In genomic region chr3:49865198-49865784, GRCh38 we compare ENCODE assay signal across 38 cellular contexts. TPM values are rescaled to one million over a fixed set of nuclear protein-coding genes. Genes with fewer than 3 reads are reported as not detected.
"Had no signal": no experiment of that assay in that cellular context is flagged by ENCODE, and none has a peak within 500 bp of the region (broad histone marks: within the 10 kb centered on the region; RNA-seq: fewer than 3 reads in every experiment).

No MANE protein-coding gene starts in this region.

- H3K27ac ChIP-seq: adrenal gland, ascending aorta, brain microvascular endothelial cell, neural progenitor cell, right lobe of liver, skin epidermis, tibial artery, upper lobe of right lung, VCaP had no signal

- H3K4me1 Mint-ChIP-seq: endodermal cell had no signal

- H3K27ac Mint-ChIP-seq: activated naive CD4-positive, alpha-beta T cell treated with anti-CD3 and anti-CD28 coated beads for 36 hours; activated naive CD8-positive, alpha-beta T cell treated with anti-CD3 and anti-CD28 coated beads for 36 hours; activated T-helper 1 cell treated with anti-CD3 and anti-CD28 coated beads, Interleukin-12 subunit alpha, Interleukin-12 subunit beta, Interleukin-2, Interleukin-4 antibody, amounts not matched to agents 30 ng/mL and 10 ng/mL and 1 ng/mL, durations not matched to agents 14 hours and 24 hours and 36 hours; endodermal cell; naive thymus-derived CD4-positive, alpha-beta T cell; neural progenitor cell; stimulated activated effector memory CD8-positive, alpha-beta T cell treated with anti-CD3 and anti-CD28 coated beads, Interleukin-12 subunit alpha, Interleukin-12 subunit beta, amount 100 ng/mL, for 72 hours; stimulated activated naive CD8-positive, alpha-beta T cell treated with anti-CD3 and anti-CD28 coated beads, Interleukin-15, amount 100 ng/mL, for 72 hours; T-helper 1 cell treated with Interleukin-12 subunit alpha and Interleukin-12 subunit beta and Interleukin-4 antibody, amounts not matched to agents 30 μg/mL and 1 μg/mL, for 36 hours had no signal

- H3K4me3 Mint-ChIP-seq: activated naive CD4-positive, alpha-beta T cell treated with anti-CD3 and anti-CD28 coated beads for 36 hours; activated naive CD8-positive, alpha-beta T cell treated with anti-CD3 and anti-CD28 coated beads for 36 hours; activated T-helper 1 cell treated with anti-CD3 and anti-CD28 coated beads, Interleukin-12 subunit alpha, Interleukin-12 subunit beta, Interleukin-2, Interleukin-4 antibody, amounts not matched to agents 30 ng/mL and 10 ng/mL and 1 ng/mL, durations not matched to agents 14 hours and 24 hours and 36 hours; endodermal cell; naive thymus-derived CD4-positive, alpha-beta T cell; stimulated activated effector memory CD8-positive, alpha-beta T cell treated with anti-CD3 and anti-CD28 coated beads, Interleukin-12 subunit alpha, Interleukin-12 subunit beta, amount 100 ng/mL, for 72 hours; stimulated activated naive CD8-positive, alpha-beta T cell treated with anti-CD3 and anti-CD28 coated beads, Interleukin-15, amount 100 ng/mL, for 72 hours; T-helper 1 cell treated with Interleukin-12 subunit alpha and Interleukin-12 subunit beta and Interleukin-4 antibody, amounts not matched to agents 30 μg/mL and 1 μg/mL, for 36 hours had no signal

- H3K4me3 ChIP-seq: adrenal gland, ascending aorta, neural progenitor cell, right lobe of liver, skin epidermis, tibial artery, upper lobe of right lung had no signal

- DNase-seq: activated CD4-positive, alpha-beta T cell treated with anti-CD3 and anti-CD28 coated beads for 4 hours; activated CD4-positive, alpha-beta T cell treated with anti-CD3 and anti-CD28 coated beads, Interleukin-2, amount 50 U/mL, for 48 hours; activated CD8-positive, alpha-beta memory T cell treated with anti-CD3 and anti-CD28 coated beads, Interleukin-2, amount 50 U/mL, for 4 hours; activated effector memory CD4-positive, alpha-beta T cell treated with anti-CD3 and anti-CD28 coated beads, Interleukin-2, amount 50 U/mL, for 16 hours; activated naive CD4-positive, alpha-beta T cell treated with anti-CD3 and anti-CD28 coated beads for 36 hours; activated naive CD8-positive, alpha-beta T cell treated with anti-CD3 and anti-CD28 coated beads for 36 hours; activated T-cell treated with anti-CD3 and anti-CD28 coated beads, Interleukin-2, amount 50 U/mL, for 1 hour; adrenal gland; brain microvascular endothelial cell; endodermal cell; foreskin fibroblast; left colon; mammary epithelial cell; naive thymus-derived CD4-positive, alpha-beta T cell; right lobe of liver; stimulated activated CD4-positive, alpha-beta T cell treated with anti-CD3 and anti-CD28 coated beads, Interleukin-12 subunit alpha, Interleukin-12 subunit beta, amount 100 ng/mL, for 4 hours; stimulated activated CD4-positive, alpha-beta T cell treated with anti-CD3 and anti-CD28 coated beads, Interleukin-4, amount 100 ng/mL, for 1 hour; stimulated activated naive CD8-positive, alpha-beta T cell treated with anti-CD3 and anti-CD28 coated beads, Interleukin-15, amount 100 ng/mL, for 72 hours; substantia nigra; SW 1271; T-helper 9 cell; tibial artery; upper lobe of right lung had no signal

- H3K9me3 Mint-ChIP-seq: activated naive CD4-positive, alpha-beta T cell treated with anti-CD3 and anti-CD28 coated beads for 36 hours; activated naive CD8-positive, alpha-beta T cell treated with anti-CD3 and anti-CD28 coated beads for 36 hours; activated T-helper 1 cell treated with anti-CD3 and anti-CD28 coated beads, Interleukin-12 subunit alpha, Interleukin-12 subunit beta, Interleukin-2, Interleukin-4 antibody, amounts not matched to agents 30 ng/mL and 10 ng/mL and 1 ng/mL, durations not matched to agents 14 hours and 24 hours and 36 hours; endodermal cell; naive thymus-derived CD4-positive, alpha-beta T cell; neural progenitor cell; stimulated activated effector memory CD8-positive, alpha-beta T cell treated with anti-CD3 and anti-CD28 coated beads, Interleukin-12 subunit alpha, Interleukin-12 subunit beta, amount 100 ng/mL, for 72 hours; stimulated activated naive CD8-positive, alpha-beta T cell treated with anti-CD3 and anti-CD28 coated beads, Interleukin-15, amount 100 ng/mL, for 72 hours; T-helper 1 cell treated with Interleukin-12 subunit alpha and Interleukin-12 subunit beta and Interleukin-4 antibody, amounts not matched to agents 30 μg/mL and 1 μg/mL, for 36 hours had no signal

- H3K9ac ChIP-seq: neural progenitor cell had no signal

- H3K9me3 ChIP-seq: adrenal gland, ascending aorta, right lobe of liver, tibial artery, upper lobe of right lung had no signal

- H3K36me3 ChIP-seq: adrenal gland, ascending aorta, brain microvascular endothelial cell, neural progenitor cell, right lobe of liver, tibial artery, upper lobe of right lung had no signal

- H3K36me3 Mint-ChIP-seq: activated naive CD8-positive, alpha-beta T cell treated with anti-CD3 and anti-CD28 coated beads for 36 hours; naive thymus-derived CD4-positive, alpha-beta T cell; stimulated activated effector memory CD8-positive, alpha-beta T cell treated with anti-CD3 and anti-CD28 coated beads, Interleukin-12 subunit alpha, Interleukin-12 subunit beta, amount 100 ng/mL, for 72 hours had no signal

- ATAC-seq: esophagus mucosa; left colon; naive thymus-derived CD4-positive, alpha-beta T cell; right lobe of liver; stimulated activated effector memory CD8-positive, alpha-beta T cell treated with anti-CD3 and anti-CD28 coated beads, Interleukin-12 subunit alpha, Interleukin-12 subunit beta, amount 100 ng/mL, for 72 hours; stimulated activated naive CD8-positive, alpha-beta T cell treated with anti-CD3 and anti-CD28 coated beads, Interleukin-15, amount 100 ng/mL, for 72 hours; upper lobe of right lung had no signal

RNA-seq across cellular contexts. Expression of gene CAMKV, which starts 4.4 kb away (rescaled TPM):
- total RNA-seq: ascending aorta; cardiac septum; chondrocyte; esophagus mucosa; glomerular endothelial cell; liver; naive thymus-derived CD4-positive, alpha-beta T cell; osteocyte; posterior vena cava; right lobe of liver; upper lobe of right lung had no signal
- polyA plus RNA-seq: keratinocyte; liver; naive thymus-derived CD4-positive, alpha-beta T cell had no signal

RNA-seq across cellular contexts. Expression of gene TRAIP, which starts 8.9 kb away (rescaled TPM):
- total RNA-seq: ascending aorta had no signal

RNA-seq across cellular contexts. Expression of gene MST1R, which starts 38.4 kb away (rescaled TPM):
- total RNA-seq: ascending aorta had no signal
